ENCODE assay signal across 2 cellular contexts in the genomic region with DNA sequence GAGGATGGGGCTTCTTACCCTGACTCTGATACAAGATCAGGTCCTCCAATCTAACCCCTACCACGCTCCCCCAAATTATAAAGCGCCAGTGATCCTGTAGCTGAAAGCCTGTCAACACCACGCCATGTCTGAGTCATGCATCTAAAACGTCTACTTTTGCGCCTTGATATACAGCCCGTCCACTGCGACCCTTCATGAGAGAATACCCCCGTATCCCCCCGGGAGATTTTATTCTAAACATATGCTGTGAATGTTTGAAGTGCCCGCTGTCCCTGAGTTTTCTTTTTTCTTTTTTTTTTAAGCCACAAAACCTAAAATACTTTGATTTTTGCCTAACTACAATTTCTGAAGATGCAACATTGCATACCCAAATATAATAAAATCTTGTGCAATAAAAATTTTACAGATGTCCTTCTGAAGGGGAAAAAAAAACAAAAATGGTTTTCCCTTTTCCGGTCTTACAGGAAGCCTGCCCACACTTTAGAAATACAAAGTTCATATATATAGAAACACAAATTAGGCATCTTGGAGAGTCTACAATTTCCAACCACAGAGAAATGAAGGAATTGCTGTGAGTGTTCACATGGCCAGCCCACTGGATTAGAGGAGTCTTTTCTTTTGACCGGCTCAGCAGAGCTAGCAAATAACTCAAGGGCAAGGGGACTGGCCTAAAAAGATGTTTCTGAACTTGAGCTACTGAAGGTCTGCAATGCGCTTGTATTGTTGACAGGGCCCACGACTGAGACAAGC.
TF ChIP-seq lines count a peak whose summit lies in the region.

No MANE protein-coding gene starts in this region.

TF ChIP-seq in IMR-90, 13 proteins besides CTCF, POLR2A, EP300 and RAD21:
- TF ChIP-seq MAZ (IDR thresholded peaks at IDR 0.05; ENCODE audit: borderline replicate concordance, low read depth, low read length) = no peak
- no peak for TF ChIP-seq MAFK (IDR thresholded peaks at IDR 0.05; ENCODE audit: low read depth, low read length)
- no peak for TF ChIP-seq NFE2L2 (IDR thresholded peaks at IDR 0.05; ENCODE audit: low read depth, low read length)
- no peak for TF ChIP-seq RFX5 (IDR thresholded peaks at IDR 0.05; ENCODE audit: low read depth, low read length)
- TF ChIP-seq SMC3 (IDR thresholded peaks at IDR 0.05; ENCODE audit: low read depth, low read length) = no peak
- TF ChIP-seq MXI1 (IDR thresholded peaks at IDR 0.05; ENCODE audit: borderline replicate concordance, low read depth, low read length) = no peak
- no peak for TF ChIP-seq FOS (IDR thresholded peaks at IDR 0.05; ENCODE audit: low read depth, low read length)
- TF ChIP-seq, protein P1, sequence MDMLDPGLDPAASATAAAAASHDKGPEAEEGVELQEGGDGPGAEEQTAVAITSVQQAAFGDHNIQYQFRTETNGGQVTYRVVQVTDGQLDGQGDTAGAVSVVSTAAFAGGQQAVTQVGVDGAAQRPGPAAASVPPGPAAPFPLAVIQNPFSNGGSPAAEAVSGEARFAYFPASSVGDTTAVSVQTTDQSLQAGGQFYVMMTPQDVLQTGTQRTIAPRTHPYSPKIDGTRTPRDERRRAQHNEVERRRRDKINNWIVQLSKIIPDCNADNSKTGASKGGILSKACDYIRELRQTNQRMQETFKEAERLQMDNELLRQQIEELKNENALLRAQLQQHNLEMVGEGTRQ (IDR thresholded peaks at IDR 0.05; ENCODE audit: low read depth, low read length) = no peak
- TF ChIP-seq CHD1 (IDR thresholded peaks at IDR 0.05; ENCODE audit: low read depth, low read length) = no peak
- TF ChIP-seq, protein P2, sequence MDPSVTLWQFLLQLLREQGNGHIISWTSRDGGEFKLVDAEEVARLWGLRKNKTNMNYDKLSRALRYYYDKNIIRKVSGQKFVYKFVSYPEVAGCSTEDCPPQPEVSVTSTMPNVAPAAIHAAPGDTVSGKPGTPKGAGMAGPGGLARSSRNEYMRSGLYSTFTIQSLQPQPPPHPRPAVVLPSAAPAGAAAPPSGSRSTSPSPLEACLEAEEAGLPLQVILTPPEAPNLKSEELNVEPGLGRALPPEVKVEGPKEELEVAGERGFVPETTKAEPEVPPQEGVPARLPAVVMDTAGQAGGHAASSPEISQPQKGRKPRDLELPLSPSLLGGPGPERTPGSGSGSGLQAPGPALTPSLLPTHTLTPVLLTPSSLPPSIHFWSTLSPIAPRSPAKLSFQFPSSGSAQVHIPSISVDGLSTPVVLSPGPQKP (IDR thresholded peaks at IDR 0.05; ENCODE audit: borderline replicate concordance, low read depth, low read length) = no peak
- no peak for TF ChIP-seq BHLHE40 (IDR thresholded peaks at IDR 0.05; ENCODE audit: low read depth, low read length)
- no peak for TF ChIP-seq CEBPB (IDR thresholded peaks at IDR 0.05; ENCODE audit: low read depth, low read length)
- TF ChIP-seq RCOR1 (IDR thresholded peaks at IDR 0.05; ENCODE audit: insufficient replicate concordance, low read length) = no peak

TF ChIP-seq in endothelial cell of umbilical vein, 7 proteins besides CTCF, POLR2A, EP300 and RAD21:
- TF ChIP-seq MYC (IDR thresholded peaks at IDR 0.05; ENCODE audit: low read depth, low read length) (no peak), POLR2AphosphoS5 (IDR thresholded peaks at IDR 0.05; ENCODE audit: insufficient read depth, low read depth, low read length) (no peak), EZH2 (IDR thresholded peaks at IDR 0.05; ENCODE audit: borderline replicate concordance, low read depth, low read length, severe bottlenecking) (no peak), JUN (IDR thresholded peaks at IDR 0.05; ENCODE audit: borderline replicate concordance, insufficient read depth, insufficient read length, low read depth) (no peak), GATA2 (IDR thresholded peaks at IDR 0.05; ENCODE audit: insufficient read depth, insufficient read length, low read depth, low read length) (no peak), FOS (IDR thresholded peaks at IDR 0.05; ENCODE audit: borderline replicate concordance, insufficient read depth, low read length) (no peak)
- TF ChIP-seq, protein P3, sequence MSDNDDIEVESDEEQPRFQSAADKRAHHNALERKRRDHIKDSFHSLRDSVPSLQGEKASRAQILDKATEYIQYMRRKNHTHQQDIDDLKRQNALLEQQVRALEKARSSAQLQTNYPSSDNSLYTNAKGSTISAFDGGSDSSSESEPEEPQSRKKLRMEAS (IDR thresholded peaks at IDR 0.05; ENCODE audit: insufficient read depth, insufficient read length) = no peak
